In genomic region chr21:25370311-25370744, GRCh38 we compare ENCODE assay signal across 11 cellular contexts.
DNase-seq lines count a peak whose midpoint lies in the region; TF ChIP-seq lines count a peak whose summit lies in the region.
"Had no signal": no experiment of that assay in that cellular context is flagged by ENCODE, and none has a peak within 500 bp of the region (broad histone marks: within the 10 kb centered on the region; RNA-seq: fewer than 3 reads in every experiment).

No MANE protein-coding gene starts in this region.

- DNase-seq in activated T-cell treated with anti-CD3 and anti-CD28 coated beads for 48 hours (ENCODE audit: low read depth) (peak; percentile 17), RWPE1 (ENCODE audit: low spot score) (peak; percentile 81), fibroblast of peridontal ligament (ENCODE audit: extremely low read depth) (peak; percentile 92), DMS79 treated with DMSO at 0.1 percent for 48 hours (lab: John Stamatoyannopoulos, UW) (no peak), NCI-H1092 treated with DMSO at 0.1 percent for 48 hours (lab: John Stamatoyannopoulos, UW) (no peak), NCI-H2196 treated with DMSO at 0.1 percent for 48 hours (lab: John Stamatoyannopoulos, UW; ENCODE audit: unreplicated experiment) (no peak)
- no peak for DNase-seq in activated T-cell treated with anti-CD3 and anti-CD28 coated beads, Interleukin-2, amount 50 U/mL, for 1 hour
- DNase-seq in stimulated activated CD8-positive, alpha-beta memory T cell treated with anti-CD3 and anti-CD28 coated beads, Interleukin-4, amount 100 ng/mL, for 48 hours = peak; percentile 48
- DNase-seq: amygdala, immature natural killer cell, NCI-H1436 had no signal

- TF ChIP-seq CTCF in RWPE1 (conservative IDR thresholded peaks at IDR 0.05; ENCODE audit: low read depth) = no peak

- CTCF ChIA-PET in RWPE1 (lab: Yijun Ruan, JAX) = interaction anchor here (1.0 kb wide), 1 partner anchor 16 kb away, joined by 3 read pairs; no protein-coding TSS in a partner anchor

- H3K27ac ChIP-seq in RWPE1 = peak overlapping the region; percentile 91

- POLR2A ChIA-PET in RWPE1 (lab: Yijun Ruan, JAX; ENCODE audit: low non-redundant PET) = no interaction called here

Comparison
In these comparisons a context has a peak if more than half of its experiments do, and no peak if none do; other contexts are left out.
1. DNase-seq: peak in activated T-cell treated with anti-CD3 and anti-CD28 coated beads for 48 hours (single experiment), RWPE1 (single experiment), fibroblast of peridontal ligament (single experiment) and stimulated activated CD8-positive, alpha-beta memory T cell treated with anti-CD3 and anti-CD28 coated beads, Interleukin-4, amount 100 ng/mL, for 48 hours (single experiment); none in activated T-cell treated with anti-CD3 and anti-CD28 coated beads, Interleukin-2, amount 50 U/mL, for 1 hour (single experiment), DMS79 treated with DMSO at 0.1 percent for 48 hours (single experiment), NCI-H1092 treated with DMSO at 0.1 percent for 48 hours (single experiment) and NCI-H2196 treated with DMSO at 0.1 percent for 48 hours (single experiment).